In the genomic region with DNA sequence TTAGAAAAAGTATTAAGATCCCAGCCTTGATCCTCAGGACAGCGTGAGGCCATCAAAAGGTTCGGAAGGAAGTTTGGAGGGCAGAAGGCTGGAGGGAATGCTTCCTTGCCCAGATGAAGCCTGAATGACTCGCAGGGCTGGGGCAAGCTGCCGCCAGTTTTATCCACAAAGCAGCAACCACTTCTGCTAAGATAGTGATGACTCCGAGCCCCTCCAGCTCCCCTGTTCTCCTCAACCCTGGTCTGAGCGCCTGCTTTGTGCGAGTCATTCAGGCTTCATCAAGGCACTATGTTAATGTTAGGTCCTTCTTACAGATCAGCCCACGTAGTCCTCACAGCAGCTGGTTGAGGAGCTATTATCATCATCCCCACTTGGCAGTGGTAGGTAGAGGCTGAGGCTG, we compare ENCODE assay signal across 24 cellular contexts.
DNase-seq lines count a peak whose midpoint lies in the region; ATAC-seq and TF ChIP-seq lines count a peak whose summit lies in the region.
"Had no signal": no experiment of that assay in that cellular context is flagged by ENCODE, and none has a peak within 500 bp of the region (broad histone marks: within the 10 kb centered on the region; RNA-seq: fewer than 3 reads in every experiment).

No MANE protein-coding gene starts in this region.

- H3K36me3 ChIP-seq in Caco-2 (ENCODE audit: control insufficient read depth, insufficient read depth, low read length) (no peaks in the 10 kb centered on the region), gastrocnemius medialis (no peaks in the 10 kb centered on the region), Peyer's patch (no peaks in the 10 kb centered on the region)
- H3K36me3 ChIP-seq: colonic mucosa, right atrium auricular region, thoracic aorta had no signal

- H3K27ac ChIP-seq in gastrocnemius medialis, result no peak overlapping the region
- H3K27ac ChIP-seq in Peyer's patch, result no peak overlapping the region
- H3K27ac ChIP-seq: colonic mucosa, right atrium auricular region, thoracic aorta had no signal

- POLR2A ChIA-PET in Caco-2 (lab: Charles Lee), result no interaction called here

- H3K9me3 Mint-ChIP-seq in Caco-2 (ENCODE audit: unreplicated experiment) (no peaks in the 10 kb centered on the region), progenitor cell of endocrine pancreas (ENCODE audit: low read depth) (peaks cover 5% of the 10 kb centered on the region)
- H3K9me3 Mint-ChIP-seq: activated CD4-positive, alpha-beta T cell treated with anti-CD3 and anti-CD28 coated beads, Interleukin-2, amount 10 ng/mL, durations not matched to agents 24 days and 14 days; activated T-helper 17 cell treated with anti-CD3 and anti-CD28 coated beads, Interleukin-2, amount 50 U/mL, for 72 hours; naive B cell had no signal

- no peaks in the 10 kb centered on the region for H3K27me3 Mint-ChIP-seq in Caco-2 (ENCODE audit: insufficient read depth, unreplicated experiment)
- H3K27me3 Mint-ChIP-seq in progenitor cell of endocrine pancreas, result peaks cover 7% of the 10 kb centered on the region

- TF ChIP-seq CTCF in Caco-2 (IDR thresholded peaks at IDR 0.05; ENCODE audit: insufficient read depth in 1 of 2, low read depth in 1 of 2, low read length in 1 of 2, severe bottlenecking in 1 of 2, unreplicated experiment in 1 of 2) (no peak), gastrocnemius medialis (IDR thresholded peaks at IDR 0.05 in 4 of 5, conservative IDR thresholded peaks at IDR 0.05 in 1 of 5) (no peak), Peyer's patch (IDR thresholded peaks at IDR 0.05) (no peak), progenitor cell of endocrine pancreas (IDR thresholded peaks at IDR 0.05; ENCODE audit: unreplicated experiment) (no peak)

- H3K27ac Mint-ChIP-seq in Caco-2 (ENCODE audit: unreplicated experiment), result peak overlapping the region; percentile 53
- no peak overlapping the region for H3K27ac Mint-ChIP-seq in progenitor cell of endocrine pancreas
- H3K27ac Mint-ChIP-seq: activated CD4-positive, alpha-beta T cell treated with anti-CD3 and anti-CD28 coated beads, Interleukin-2, amount 10 ng/mL, durations not matched to agents 24 days and 14 days; activated naive CD8-positive, alpha-beta T cell; activated T-helper 17 cell treated with anti-CD3 and anti-CD28 coated beads, Interleukin-2, amount 50 U/mL, for 72 hours had no signal

- intact Hi-C loops in Caco-2 (cut with micrococcal nuclease; ENCODE audit: unreplicated experiment) (no loop called here), gastrocnemius medialis (cut with DNase I; ENCODE audit: low total_unique reads) (loop anchor here (5.0 kb wide), 1 partner anchor 88 kb away; no protein-coding TSS in a partner anchor)

- TF ChIP-seq POLR2A in gastrocnemius medialis (IDR thresholded peaks at IDR 0.05) (no peak), Peyer's patch (IDR thresholded peaks at IDR 0.05) (no peak)

- H3K4me1 ChIP-seq in Caco-2 (no peaks in the 10 kb centered on the region), gastrocnemius medialis (peaks cover 0 to 14% of the 10 kb centered on the region in 2 donors), Peyer's patch (no peaks in the 10 kb centered on the region)
- H3K4me1 ChIP-seq: colonic mucosa, right atrium auricular region had no signal

- BruUV-seq in Caco-2 (replicated peaks; lab: Mats Ljungman, UMichigan), result no TSS peak

- no peak for DNase-seq in Caco-2
- peak; percentile 64 for DNase-seq in HT1080 (ENCODE audit: low read depth)
- peak; percentile 55 for DNase-seq in amniotic epithelial cell (ENCODE audit: low read depth)
- DNase-seq in glomerular visceral epithelial cell (ENCODE audit: extremely low spot score), result peak; percentile 16
- no peak for DNase-seq in gastrocnemius medialis
- DNase-seq in Peyer's patch, result no peak
- no peak for DNase-seq in NCI-H2081 (lab: John Stamatoyannopoulos, UW)
- no peak for DNase-seq in progenitor cell of endocrine pancreas (ENCODE audit: low spot score, unreplicated experiment)
- DNase-seq: activated CD4-positive, alpha-beta T cell treated with anti-CD3 and anti-CD28 coated beads, Interleukin-2, amount 10 ng/mL, durations not matched to agents 24 days and 14 days; colonic mucosa; DMS 273 treated with DMSO at 0.1 percent for 48 hours; GF-D8; GOT3; naive B cell; NCI-H1105 treated with DMSO at 0.1 percent for 48 hours; NCI-H2107; NCI-H524 treated with DMSO at 0.1 percent for 48 hours; SIG-M5 had no signal

- H3K27me3 ChIP-seq in Caco-2 (replicated peaks; ENCODE audit: control insufficient read depth, insufficient read depth, low read length) (no peaks in the 10 kb centered on the region), gastrocnemius medialis (no peaks in the 10 kb centered on the region), Peyer's patch (no peaks in the 10 kb centered on the region)
- H3K27me3 ChIP-seq: colonic mucosa, right atrium auricular region had no signal

- in situ Hi-C loops in gastrocnemius medialis (cut with MboI; ENCODE audit: low sequenced_read_pairs in 4 of 4), result loop anchor here in 3 of 4 donors (5.0 to 25.0 kb wide), 3 partner anchors 513 to 518 kb away; partner anchors contain the start of gene FJX1 (in 3 of the 3)

- no peak for ATAC-seq in gastrocnemius medialis
- ATAC-seq: activated T-helper 17 cell treated with anti-CD3 and anti-CD28 coated beads, Interleukin-2, amount 50 U/mL, for 72 hours had no signal

- H3K36me3 Mint-ChIP-seq in Caco-2 (ENCODE audit: insufficient read depth, unreplicated experiment), result no peaks in the 10 kb centered on the region
- peaks cover 3% of the 10 kb centered on the region for H3K36me3 Mint-ChIP-seq in progenitor cell of endocrine pancreas (ENCODE audit: insufficient read depth)
- H3K36me3 Mint-ChIP-seq: activated naive CD8-positive, alpha-beta T cell; naive B cell had no signal

- no peak overlapping the region for H3K4me3 Mint-ChIP-seq in Caco-2 (ENCODE audit: unreplicated experiment)
- no peak overlapping the region for H3K4me3 Mint-ChIP-seq in progenitor cell of endocrine pancreas (ENCODE audit: low read depth)
- H3K4me3 Mint-ChIP-seq: activated CD4-positive, alpha-beta T cell treated with anti-CD3 and anti-CD28 coated beads, Interleukin-2, amount 10 ng/mL, durations not matched to agents 24 days and 14 days; activated naive CD8-positive, alpha-beta T cell; activated T-helper 17 cell treated with anti-CD3 and anti-CD28 coated beads, Interleukin-2, amount 50 U/mL, for 72 hours; CD14-positive monocyte; naive B cell had no signal

- H3K4me3 ChIP-seq in Caco-2 (ENCODE audit: low read depth, low read length) (no peak overlapping the region), gastrocnemius medialis (no peak overlapping the region), Peyer's patch (no peak overlapping the region)
- H3K4me3 ChIP-seq: colonic mucosa, lung, right atrium auricular region, thoracic aorta had no signal

- no peaks in the 10 kb centered on the region for H3K9me3 ChIP-seq in Caco-2
- no peaks in the 10 kb centered on the region for H3K9me3 ChIP-seq in gastrocnemius medialis
- H3K9me3 ChIP-seq in Peyer's patch, result no peaks in the 10 kb centered on the region
- H3K9me3 ChIP-seq: colonic mucosa, right atrium auricular region, thoracic aorta had no signal

- peaks cover 14% of the 10 kb centered on the region for H3K4me1 Mint-ChIP-seq in Caco-2 (ENCODE audit: low read depth, unreplicated experiment)
- peaks cover 16% of the 10 kb centered on the region for H3K4me1 Mint-ChIP-seq in progenitor cell of endocrine pancreas (ENCODE audit: low read depth)
- H3K4me1 Mint-ChIP-seq: activated CD4-positive, alpha-beta T cell treated with anti-CD3 and anti-CD28 coated beads, Interleukin-2, amount 10 ng/mL, durations not matched to agents 24 days and 14 days; activated T-helper 17 cell treated with anti-CD3 and anti-CD28 coated beads, Interleukin-2, amount 50 U/mL, for 72 hours; CD14-positive monocyte had no signal

- CTCF ChIA-PET in Caco-2 (lab: Charles Lee), result interaction anchor here (1.2 kb wide), 1 partner anchor 88 kb away, joined by 3 read pairs; no protein-coding TSS in a partner anchor

Comparison
In these comparisons a context has a peak if more than half of its experiments do, and no peak if none do; other contexts are left out.
1. DNase-seq: peak in HT1080 (single experiment), amniotic epithelial cell (single experiment) and glomerular visceral epithelial cell (single experiment); none in Caco-2 (0 of 2), gastrocnemius medialis (0 of 2), Peyer's patch (0 of 3), NCI-H2081 (0 of 2) and progenitor cell of endocrine pancreas (single experiment).